ENCODE assay signal across 1 cellular context in genomic region chr10:31011017-31011659, GRCh38.
TF ChIP-seq lines count a peak whose summit lies in the region.

No MANE protein-coding gene starts in this region.

TF ChIP-seq in HepG2, 621 proteins besides CTCF, POLR2A, EP300 and RAD21 (continued from another document):
- no peak for TF ChIP-seq ZBTB43 (CRISPR knock-in tag; conservative IDR thresholded peaks at IDR 0.05)
- TF ChIP-seq ZNF441 (CRISPR knock-in tag; IDR thresholded peaks at IDR 0.05; ENCODE audit: borderline replicate concordance) = no peak
- TF ChIP-seq FOXA3 (CRISPR knock-in tag; IDR thresholded peaks at IDR 0.05) = no peak
- TF ChIP-seq NONO (IDR thresholded peaks at IDR 0.05) = no peak
- TF ChIP-seq NONO (CRISPR knock-in tag; conservative IDR thresholded peaks at IDR 0.05) = no peak
- no peak for TF ChIP-seq PHB2 (IDR thresholded peaks at IDR 0.05; ENCODE audit: partially characterized antibody)
- TF ChIP-seq DRAP1 (CRISPR knock-in tag; IDR thresholded peaks at IDR 0.05) = no peak
- TF ChIP-seq SMYD3 (CRISPR knock-in tag; IDR thresholded peaks at IDR 0.05) = no peak
- no peak for TF ChIP-seq ZNF564 (CRISPR knock-in tag; IDR thresholded peaks at IDR 0.05)
- no peak for TF ChIP-seq ZNF282 (IDR thresholded peaks at IDR 0.05; ENCODE audit: partially characterized antibody)
